ENCODE assay signal across 1 cellular context in the genomic region with DNA sequence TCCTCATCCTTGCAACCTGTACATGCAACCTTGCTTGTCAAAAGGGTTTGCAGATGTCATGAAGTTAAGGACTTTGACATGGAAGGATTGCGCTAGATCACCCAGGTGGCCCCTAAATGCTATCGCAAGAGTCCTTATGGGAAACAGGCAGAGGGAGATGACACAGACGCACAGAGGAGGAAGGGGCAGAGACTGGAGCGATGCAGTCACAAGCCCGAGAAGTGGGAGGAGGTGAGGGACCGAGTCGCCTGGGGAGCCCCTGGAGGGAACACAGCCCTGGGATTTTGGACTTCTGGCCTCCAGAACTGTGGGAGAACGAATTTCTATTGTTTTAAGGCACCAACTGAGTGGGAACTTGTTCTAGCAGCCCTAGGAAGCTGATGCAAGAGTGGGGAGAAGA.
TF ChIP-seq lines count a peak whose summit lies in the region.

No MANE protein-coding gene starts in this region.

TF ChIP-seq in HepG2, 621 proteins besides CTCF, POLR2A, EP300 and RAD21 (continues in another document):
- TF ChIP-seq, protein P1, sequence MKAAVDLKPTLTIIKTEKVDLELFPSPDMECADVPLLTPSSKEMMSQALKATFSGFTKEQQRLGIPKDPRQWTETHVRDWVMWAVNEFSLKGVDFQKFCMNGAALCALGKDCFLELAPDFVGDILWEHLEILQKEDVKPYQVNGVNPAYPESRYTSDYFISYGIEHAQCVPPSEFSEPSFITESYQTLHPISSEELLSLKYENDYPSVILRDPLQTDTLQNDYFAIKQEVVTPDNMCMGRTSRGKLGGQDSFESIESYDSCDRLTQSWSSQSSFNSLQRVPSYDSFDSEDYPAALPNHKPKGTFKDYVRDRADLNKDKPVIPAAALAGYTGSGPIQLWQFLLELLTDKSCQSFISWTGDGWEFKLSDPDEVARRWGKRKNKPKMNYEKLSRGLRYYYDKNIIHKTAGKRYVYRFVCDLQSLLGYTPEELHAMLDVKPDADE (CRISPR knock-in tag; IDR thresholded peaks at IDR 0.05), result no peak
- TF ChIP-seq NFATC3 (CRISPR knock-in tag; IDR thresholded peaks at IDR 0.05), result no peak
- TF ChIP-seq, protein P2, sequence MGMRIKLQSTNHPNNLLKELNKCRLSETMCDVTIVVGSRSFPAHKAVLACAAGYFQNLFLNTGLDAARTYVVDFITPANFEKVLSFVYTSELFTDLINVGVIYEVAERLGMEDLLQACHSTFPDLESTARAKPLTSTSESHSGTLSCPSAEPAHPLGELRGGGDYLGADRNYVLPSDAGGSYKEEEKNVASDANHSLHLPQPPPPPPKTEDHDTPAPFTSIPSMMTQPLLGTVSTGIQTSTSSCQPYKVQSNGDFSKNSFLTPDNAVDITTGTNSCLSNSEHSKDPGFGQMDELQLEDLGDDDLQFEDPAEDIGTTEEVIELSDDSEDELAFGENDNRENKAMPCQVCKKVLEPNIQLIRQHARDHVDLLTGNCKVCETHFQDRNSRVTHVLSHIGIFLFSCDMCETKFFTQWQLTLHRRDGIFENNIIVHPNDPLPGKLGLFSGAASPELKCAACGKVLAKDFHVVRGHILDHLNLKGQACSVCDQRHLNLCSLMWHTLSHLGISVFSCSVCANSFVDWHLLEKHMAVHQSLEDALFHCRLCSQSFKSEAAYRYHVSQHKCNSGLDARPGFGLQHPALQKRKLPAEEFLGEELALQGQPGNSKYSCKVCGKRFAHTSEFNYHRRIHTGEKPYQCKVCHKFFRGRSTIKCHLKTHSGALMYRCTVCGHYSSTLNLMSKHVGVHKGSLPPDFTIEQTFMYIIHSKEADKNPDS (CRISPR knock-in tag; IDR thresholded peaks at IDR 0.05), result no peak
- TF ChIP-seq ZNF335 (CRISPR knock-in tag; IDR thresholded peaks at IDR 0.05), result no peak
- TF ChIP-seq MTF1 (CRISPR knock-in tag; IDR thresholded peaks at IDR 0.05), result no peak
- TF ChIP-seq, protein P3, sequence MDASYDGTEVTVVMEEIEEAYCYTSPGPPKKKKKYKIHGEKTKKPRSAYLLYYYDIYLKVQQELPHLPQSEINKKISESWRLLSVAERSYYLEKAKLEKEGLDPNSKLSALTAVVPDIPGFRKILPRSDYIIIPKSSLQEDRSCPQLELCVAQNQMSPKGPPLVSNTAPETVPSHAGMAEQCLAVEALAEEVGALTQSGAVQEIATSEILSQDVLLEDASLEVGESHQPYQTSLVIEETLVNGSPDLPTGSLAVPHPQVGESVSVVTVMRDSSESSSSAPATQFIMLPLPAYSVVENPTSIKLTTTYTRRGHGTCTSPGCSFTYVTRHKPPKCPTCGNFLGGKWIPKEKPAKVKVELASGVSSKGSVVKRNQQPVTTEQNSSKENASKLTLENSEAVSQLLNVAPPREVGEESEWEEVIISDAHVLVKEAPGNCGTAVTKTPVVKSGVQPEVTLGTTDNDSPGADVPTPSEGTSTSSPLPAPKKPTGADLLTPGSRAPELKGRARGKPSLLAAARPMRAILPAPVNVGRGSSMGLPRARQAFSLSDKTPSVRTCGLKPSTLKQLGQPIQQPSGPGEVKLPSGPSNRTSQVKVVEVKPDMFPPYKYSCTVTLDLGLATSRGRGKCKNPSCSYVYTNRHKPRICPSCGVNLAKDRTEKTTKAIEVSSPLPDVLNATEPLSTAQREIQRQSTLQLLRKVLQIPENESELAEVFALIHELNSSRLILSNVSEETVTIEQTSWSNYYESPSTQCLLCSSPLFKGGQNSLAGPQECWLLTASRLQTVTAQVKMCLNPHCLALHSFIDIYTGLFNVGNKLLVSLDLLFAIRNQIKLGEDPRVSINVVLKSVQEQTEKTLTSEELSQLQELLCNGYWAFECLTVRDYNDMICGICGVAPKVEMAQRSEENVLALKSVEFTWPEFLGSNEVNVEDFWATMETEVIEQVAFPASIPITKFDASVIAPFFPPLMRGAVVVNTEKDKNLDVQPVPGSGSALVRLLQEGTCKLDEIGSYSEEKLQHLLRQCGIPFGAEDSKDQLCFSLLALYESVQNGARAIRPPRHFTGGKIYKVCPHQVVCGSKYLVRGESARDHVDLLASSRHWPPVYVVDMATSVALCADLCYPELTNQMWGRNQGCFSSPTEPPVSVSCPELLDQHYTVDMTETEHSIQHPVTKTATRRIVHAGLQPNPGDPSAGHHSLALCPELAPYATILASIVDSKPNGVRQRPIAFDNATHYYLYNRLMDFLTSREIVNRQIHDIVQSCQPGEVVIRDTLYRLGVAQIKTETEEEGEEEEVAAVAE (CRISPR knock-in tag; IDR thresholded peaks at IDR 0.05; ENCODE audit: borderline replicate concordance), result no peak
- TF ChIP-seq BORCS8-MEF2B (CRISPR knock-in tag; IDR thresholded peaks at IDR 0.05), result peak; percentile 74
- TF ChIP-seq MYNN (CRISPR knock-in tag; IDR thresholded peaks at IDR 0.05; ENCODE audit: low read depth), result no peak
- TF ChIP-seq, protein P4, sequence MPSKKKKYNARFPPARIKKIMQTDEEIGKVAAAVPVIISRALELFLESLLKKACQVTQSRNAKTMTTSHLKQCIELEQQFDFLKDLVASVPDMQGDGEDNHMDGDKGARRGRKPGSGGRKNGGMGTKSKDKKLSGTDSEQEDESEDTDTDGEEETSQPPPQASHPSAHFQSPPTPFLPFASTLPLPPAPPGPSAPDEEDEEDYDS (CRISPR knock-in tag; IDR thresholded peaks at IDR 0.05), result no peak
- TF ChIP-seq, protein P5, sequence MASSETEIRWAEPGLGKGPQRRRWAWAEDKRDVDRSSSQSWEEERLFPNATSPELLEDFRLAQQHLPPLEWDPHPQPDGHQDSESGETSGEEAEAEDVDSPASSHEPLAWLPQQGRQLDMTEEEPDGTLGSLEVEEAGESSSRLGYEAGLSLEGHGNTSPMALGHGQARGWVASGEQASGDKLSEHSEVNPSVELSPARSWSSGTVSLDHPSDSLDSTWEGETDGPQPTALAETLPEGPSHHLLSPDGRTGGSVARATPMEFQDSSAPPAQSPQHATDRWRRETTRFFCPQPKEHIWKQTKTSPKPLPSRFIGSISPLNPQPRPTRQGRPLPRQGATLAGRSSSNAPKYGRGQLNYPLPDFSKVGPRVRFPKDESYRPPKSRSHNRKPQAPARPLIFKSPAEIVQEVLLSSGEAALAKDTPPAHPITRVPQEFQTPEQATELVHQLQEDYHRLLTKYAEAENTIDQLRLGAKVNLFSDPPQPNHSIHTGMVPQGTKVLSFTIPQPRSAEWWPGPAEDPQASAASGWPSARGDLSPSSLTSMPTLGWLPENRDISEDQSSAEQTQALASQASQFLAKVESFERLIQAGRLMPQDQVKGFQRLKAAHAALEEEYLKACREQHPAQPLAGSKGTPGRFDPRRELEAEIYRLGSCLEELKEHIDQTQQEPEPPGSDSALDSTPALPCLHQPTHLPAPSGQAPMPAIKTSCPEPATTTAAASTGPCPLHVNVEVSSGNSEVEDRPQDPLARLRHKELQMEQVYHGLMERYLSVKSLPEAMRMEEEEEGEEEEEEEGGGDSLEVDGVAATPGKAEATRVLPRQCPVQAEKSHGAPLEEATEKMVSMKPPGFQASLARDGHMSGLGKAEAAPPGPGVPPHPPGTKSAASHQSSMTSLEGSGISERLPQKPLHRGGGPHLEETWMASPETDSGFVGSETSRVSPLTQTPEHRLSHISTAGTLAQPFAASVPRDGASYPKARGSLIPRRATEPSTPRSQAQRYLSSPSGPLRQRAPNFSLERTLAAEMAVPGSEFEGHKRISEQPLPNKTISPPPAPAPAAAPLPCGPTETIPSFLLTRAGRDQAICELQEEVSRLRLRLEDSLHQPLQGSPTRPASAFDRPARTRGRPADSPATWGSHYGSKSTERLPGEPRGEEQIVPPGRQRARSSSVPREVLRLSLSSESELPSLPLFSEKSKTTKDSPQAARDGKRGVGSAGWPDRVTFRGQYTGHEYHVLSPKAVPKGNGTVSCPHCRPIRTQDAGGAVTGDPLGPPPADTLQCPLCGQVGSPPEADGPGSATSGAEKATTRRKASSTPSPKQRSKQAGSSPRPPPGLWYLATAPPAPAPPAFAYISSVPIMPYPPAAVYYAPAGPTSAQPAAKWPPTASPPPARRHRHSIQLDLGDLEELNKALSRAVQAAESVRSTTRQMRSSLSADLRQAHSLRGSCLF (CRISPR knock-in tag; IDR thresholded peaks at IDR 0.05; ENCODE audit: borderline replicate concordance), result no peak
- TF ChIP-seq, protein P6, sequence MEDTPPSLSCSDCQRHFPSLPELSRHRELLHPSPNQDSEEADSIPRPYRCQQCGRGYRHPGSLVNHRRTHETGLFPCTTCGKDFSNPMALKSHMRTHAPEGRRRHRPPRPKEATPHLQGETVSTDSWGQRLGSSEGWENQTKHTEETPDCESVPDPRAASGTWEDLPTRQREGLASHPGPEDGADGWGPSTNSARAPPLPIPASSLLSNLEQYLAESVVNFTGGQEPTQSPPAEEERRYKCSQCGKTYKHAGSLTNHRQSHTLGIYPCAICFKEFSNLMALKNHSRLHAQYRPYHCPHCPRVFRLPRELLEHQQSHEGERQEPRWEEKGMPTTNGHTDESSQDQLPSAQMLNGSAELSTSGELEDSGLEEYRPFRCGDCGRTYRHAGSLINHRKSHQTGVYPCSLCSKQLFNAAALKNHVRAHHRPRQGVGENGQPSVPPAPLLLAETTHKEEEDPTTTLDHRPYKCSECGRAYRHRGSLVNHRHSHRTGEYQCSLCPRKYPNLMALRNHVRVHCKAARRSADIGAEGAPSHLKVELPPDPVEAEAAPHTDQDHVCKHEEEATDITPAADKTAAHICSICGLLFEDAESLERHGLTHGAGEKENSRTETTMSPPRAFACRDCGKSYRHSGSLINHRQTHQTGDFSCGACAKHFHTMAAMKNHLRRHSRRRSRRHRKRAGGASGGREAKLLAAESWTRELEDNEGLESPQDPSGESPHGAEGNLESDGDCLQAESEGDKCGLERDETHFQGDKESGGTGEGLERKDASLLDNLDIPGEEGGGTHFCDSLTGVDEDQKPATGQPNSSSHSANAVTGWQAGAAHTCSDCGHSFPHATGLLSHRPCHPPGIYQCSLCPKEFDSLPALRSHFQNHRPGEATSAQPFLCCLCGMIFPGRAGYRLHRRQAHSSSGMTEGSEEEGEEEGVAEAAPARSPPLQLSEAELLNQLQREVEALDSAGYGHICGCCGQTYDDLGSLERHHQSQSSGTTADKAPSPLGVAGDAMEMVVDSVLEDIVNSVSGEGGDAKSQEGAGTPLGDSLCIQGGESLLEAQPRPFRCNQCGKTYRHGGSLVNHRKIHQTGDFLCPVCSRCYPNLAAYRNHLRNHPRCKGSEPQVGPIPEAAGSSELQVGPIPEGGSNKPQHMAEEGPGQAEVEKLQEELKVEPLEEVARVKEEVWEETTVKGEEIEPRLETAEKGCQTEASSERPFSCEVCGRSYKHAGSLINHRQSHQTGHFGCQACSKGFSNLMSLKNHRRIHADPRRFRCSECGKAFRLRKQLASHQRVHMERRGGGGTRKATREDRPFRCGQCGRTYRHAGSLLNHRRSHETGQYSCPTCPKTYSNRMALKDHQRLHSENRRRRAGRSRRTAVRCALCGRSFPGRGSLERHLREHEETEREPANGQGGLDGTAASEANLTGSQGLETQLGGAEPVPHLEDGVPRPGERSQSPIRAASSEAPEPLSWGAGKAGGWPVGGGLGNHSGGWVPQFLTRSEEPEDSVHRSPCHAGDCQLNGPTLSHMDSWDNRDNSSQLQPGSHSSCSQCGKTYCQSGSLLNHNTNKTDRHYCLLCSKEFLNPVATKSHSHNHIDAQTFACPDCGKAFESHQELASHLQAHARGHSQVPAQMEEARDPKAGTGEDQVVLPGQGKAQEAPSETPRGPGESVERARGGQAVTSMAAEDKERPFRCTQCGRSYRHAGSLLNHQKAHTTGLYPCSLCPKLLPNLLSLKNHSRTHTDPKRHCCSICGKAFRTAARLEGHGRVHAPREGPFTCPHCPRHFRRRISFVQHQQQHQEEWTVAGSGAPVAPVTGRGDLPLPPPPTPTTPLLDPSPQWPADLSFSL (CRISPR knock-in tag; IDR thresholded peaks at IDR 0.05), result peak; percentile 28; the same call in 1 of the 2 replicates
- no peak for TF ChIP-seq MIER2 (CRISPR knock-in tag; IDR thresholded peaks at IDR 0.05)
- 0 out of 2 replicates have a peak, but pooled peaks have one; percentile 30 for TF ChIP-seq POLR2G (IDR thresholded peaks at IDR 0.05; ENCODE audit: low read depth, low read length)
- TF ChIP-seq, protein P7, sequence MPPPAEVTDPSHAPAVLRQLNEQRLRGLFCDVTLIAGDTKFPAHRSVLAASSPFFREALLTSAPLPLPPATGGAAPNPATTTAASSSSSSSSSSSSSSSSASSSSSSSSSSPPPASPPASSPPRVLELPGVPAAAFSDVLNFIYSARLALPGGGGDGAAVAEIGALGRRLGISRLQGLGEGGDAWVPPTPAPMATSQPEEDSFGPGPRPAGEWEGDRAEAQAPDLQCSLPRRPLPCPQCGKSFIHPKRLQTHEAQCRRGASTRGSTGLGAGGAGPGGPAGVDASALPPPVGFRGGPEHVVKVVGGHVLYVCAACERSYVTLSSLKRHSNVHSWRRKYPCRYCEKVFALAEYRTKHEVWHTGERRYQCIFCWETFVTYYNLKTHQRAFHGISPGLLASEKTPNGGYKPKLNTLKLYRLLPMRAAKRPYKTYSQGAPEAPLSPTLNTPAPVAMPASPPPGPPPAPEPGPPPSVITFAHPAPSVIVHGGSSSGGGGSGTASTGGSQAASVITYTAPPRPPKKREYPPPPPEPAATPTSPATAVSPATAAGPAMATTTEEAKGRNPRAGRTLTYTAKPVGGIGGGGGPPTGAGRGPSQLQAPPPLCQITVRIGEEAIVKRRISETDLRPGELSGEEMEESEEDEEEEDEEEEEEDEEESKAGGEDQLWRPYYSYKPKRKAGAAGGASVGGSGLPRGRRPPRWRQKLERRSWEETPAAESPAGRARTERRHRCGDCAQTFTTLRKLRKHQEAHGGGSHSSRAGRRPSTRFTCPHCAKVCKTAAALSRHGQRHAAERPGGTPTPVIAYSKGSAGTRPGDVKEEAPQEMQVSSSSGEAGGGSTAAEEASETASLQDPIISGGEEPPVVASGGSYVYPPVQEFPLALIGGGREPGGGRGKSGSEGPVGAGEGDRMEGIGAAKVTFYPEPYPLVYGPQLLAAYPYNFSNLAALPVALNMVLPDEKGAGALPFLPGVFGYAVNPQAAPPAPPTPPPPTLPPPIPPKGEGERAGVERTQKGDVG (CRISPR knock-in tag; IDR thresholded peaks at IDR 0.05; ENCODE audit: borderline replicate concordance), result no peak
- TF ChIP-seq GATAD2A (CRISPR knock-in tag; IDR thresholded peaks at IDR 0.05), result peak; percentile 24; the same call in 1 of the 2 replicates
- TF ChIP-seq CEBPB (IDR thresholded peaks at IDR 0.05; ENCODE audit: borderline replicate concordance, low read depth, low read length), result peak; percentile 40; the same call in 1 of the 2 replicates
- TF ChIP-seq RXRA (CRISPR knock-in tag; IDR thresholded peaks at IDR 0.05), result 0 out of 2 replicates have a peak, but pooled peaks have one; percentile 24
- no peak for TF ChIP-seq ZSCAN21 (CRISPR knock-in tag; IDR thresholded peaks at IDR 0.05; ENCODE audit: borderline replicate concordance)
- no peak for TF ChIP-seq FOXA1 (IDR thresholded peaks at IDR 0.05)
- no peak for TF ChIP-seq FOXA1 (CRISPR knock-in tag; IDR thresholded peaks at IDR 0.05)
- TF ChIP-seq KAT7 (CRISPR knock-in tag; IDR thresholded peaks at IDR 0.05; ENCODE audit: borderline replicate concordance), result no peak
- no peak for TF ChIP-seq FLYWCH1 (CRISPR knock-in tag; IDR thresholded peaks at IDR 0.05)
- TF ChIP-seq ZNF619 (CRISPR knock-in tag; IDR thresholded peaks at IDR 0.05), result no peak
- no peak for TF ChIP-seq ZNF674 (CRISPR knock-in tag; IDR thresholded peaks at IDR 0.05; ENCODE audit: low read depth)
- TF ChIP-seq, protein P8, sequence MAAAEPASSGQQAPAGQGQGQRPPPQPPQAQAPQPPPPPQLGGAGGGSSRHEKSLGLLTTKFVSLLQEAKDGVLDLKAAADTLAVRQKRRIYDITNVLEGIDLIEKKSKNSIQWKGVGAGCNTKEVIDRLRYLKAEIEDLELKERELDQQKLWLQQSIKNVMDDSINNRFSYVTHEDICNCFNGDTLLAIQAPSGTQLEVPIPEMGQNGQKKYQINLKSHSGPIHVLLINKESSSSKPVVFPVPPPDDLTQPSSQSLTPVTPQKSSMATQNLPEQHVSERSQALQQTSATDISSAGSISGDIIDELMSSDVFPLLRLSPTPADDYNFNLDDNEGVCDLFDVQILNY (CRISPR knock-in tag; conservative IDR thresholded peaks at IDR 0.05), result no peak
- peak; percentile 21; the same call in 1 of the 2 replicates for TF ChIP-seq FOSL2 (CRISPR knock-in tag; IDR thresholded peaks at IDR 0.05)
- no peak for TF ChIP-seq TBL1XR1 (IDR thresholded peaks at IDR 0.05; ENCODE audit: borderline replicate concordance, low read length, partially characterized antibody)
- 0 out of 2 replicates have a peak, but pooled peaks have one; percentile 21 for TF ChIP-seq ZNF205 (CRISPR knock-in tag; IDR thresholded peaks at IDR 0.05)
